ENCODE assay signal across 1 cellular context in genomic region chr5:38938424-38938823, GRCh38.
TF ChIP-seq lines count a peak whose summit lies in the region.

No MANE protein-coding gene starts in this region.

TF ChIP-seq in endothelial cell of umbilical vein, 7 proteins besides CTCF, POLR2A, EP300 and RAD21 (continued from another document):
- TF ChIP-seq MAX (IDR thresholded peaks at IDR 0.05; ENCODE audit: insufficient read depth, insufficient read length), result no peak
- no peak for TF ChIP-seq EZH2 (IDR thresholded peaks at IDR 0.05; ENCODE audit: borderline replicate concordance, low read depth, low read length, severe bottlenecking)
TF ChIP-seq in endothelial cell of umbilical vein: peak in this region for 0.
